In genomic region chr10:31739146-31739545, GRCh38 we compare ENCODE assay signal across 18 cellular contexts.
DNase-seq lines count a peak whose midpoint lies in the region; ATAC-seq and TF ChIP-seq lines count a peak whose summit lies in the region.
"Had no signal": no experiment of that assay in that cellular context is flagged by ENCODE, and none has a peak within 500 bp of the region (broad histone marks: within the 10 kb centered on the region; RNA-seq: fewer than 3 reads in every experiment).

No MANE protein-coding gene starts in this region.

- H3K4me1 ChIP-seq in left ventricle myocardium inferior (peaks cover 15% of the 10 kb centered on the region), adipocyte (ENCODE audit: control insufficient read depth, insufficient read depth, low read length) (peaks cover 13% of the 10 kb centered on the region), vagina (no peaks in the 10 kb centered on the region)
- H3K4me1 ChIP-seq: A549; BLaER1 treated with 17β-estradiol and CSF1 and Interleukin-3, amounts not matched to agents 10 nM and 100 nM; Peyer's patch had no signal

- no peaks in the 10 kb centered on the region for H3K36me3 Mint-ChIP-seq in nephron (ENCODE audit: low read depth)

- H3K4me1 Mint-ChIP-seq in nephron, result peaks cover 34% of the 10 kb centered on the region

- H3K9me3 ChIP-seq in left ventricle myocardium inferior (replicated peaks), result peaks cover 12% of the 10 kb centered on the region
- H3K9me3 ChIP-seq in adipocyte (ENCODE audit: control insufficient read depth, low read length), result no peaks in the 10 kb centered on the region
- no peaks in the 10 kb centered on the region for H3K9me3 ChIP-seq in vagina
- H3K9me3 ChIP-seq: A549 had no signal

- H3K27ac ChIP-seq in left ventricle myocardium inferior (replicated peaks) (peak overlapping the region; percentile 78), vagina (peak overlapping the region; percentile 14)
- H3K27ac ChIP-seq: A549; BLaER1 treated with 17β-estradiol and CSF1 and Interleukin-3, amounts not matched to agents 10 nM and 100 nM; Peyer's patch had no signal

- H3K27me3 ChIP-seq in left ventricle myocardium inferior (ENCODE audit: low read depth) (no peaks in the 10 kb centered on the region), adipocyte (replicated peaks; ENCODE audit: control insufficient read depth, insufficient read depth, low read length) (no peaks in the 10 kb centered on the region), vagina (no peaks in the 10 kb centered on the region)
- H3K27me3 ChIP-seq: BLaER1 treated with 17β-estradiol and CSF1 and Interleukin-3, amounts not matched to agents 10 nM and 100 nM; Peyer's patch had no signal

- DNase-seq in left ventricle myocardium inferior (no peak), cardiac septum (ENCODE audit: low spot score) (no peak), adipocyte (ENCODE audit: low read depth) (no peak), vagina (ENCODE audit: extremely low spot score in 2 of 2) (no peak)
- no peak for DNase-seq in activated CD4-positive, alpha-beta T cell treated with anti-CD3 and anti-CD28 coated beads for 4 hours
- DNase-seq: CD8-positive, alpha-beta T cell; NCI-H1105; NCI-H1694; NCI-H510A; NCI-H748 treated with DMSO at 0.1 percent for 48 hours; NK-92 treated with Interleukin-12 subunit alpha and Interleukin-12 subunit beta, amount 100 ng/mL, for 24 hours; Peyer's patch; SHP77 had no signal

- H3K27ac Mint-ChIP-seq in nephron, result peak overlapping the region; percentile 1 to 18 (median 16)
- H3K27ac Mint-ChIP-seq: CD8-positive, alpha-beta T cell had no signal

- intact Hi-C loops in left ventricle myocardium inferior (cut with micrococcal nuclease) (no loop called here), cardiac septum (cut with DNase I) (no loop called here), vagina (cut with DNase I) (no loop called here)

- H3K36me3 ChIP-seq in left ventricle myocardium inferior, result no peaks in the 10 kb centered on the region
- H3K36me3 ChIP-seq in adipocyte (ENCODE audit: control insufficient read depth, insufficient read depth, low read length, severe bottlenecking), result no peaks in the 10 kb centered on the region
- no peaks in the 10 kb centered on the region for H3K36me3 ChIP-seq in vagina
- H3K36me3 ChIP-seq: BLaER1 treated with 17β-estradiol and CSF1 and Interleukin-3, amounts not matched to agents 10 nM and 100 nM; Peyer's patch had no signal

- ATAC-seq in HG02588 (IDR thresholded peaks at IDR 0.05; ENCODE audit: unreplicated experiment) (no peak), HG02884 (IDR thresholded peaks at IDR 0.05; ENCODE audit: unreplicated experiment) (no peak)
- ATAC-seq: A549; CD8-positive, alpha-beta T cell had no signal

- peaks cover 5% of the 10 kb centered on the region for H3K9me3 Mint-ChIP-seq in nephron

- H3K9ac ChIP-seq in adipocyte (ENCODE audit: low read length), result no peak overlapping the region
- H3K9ac ChIP-seq: BLaER1 treated with 17β-estradiol and CSF1 and Interleukin-3, amounts not matched to agents 10 nM and 100 nM had no signal

- no peaks in the 10 kb centered on the region for H3K27me3 Mint-ChIP-seq in nephron (ENCODE audit: low read depth)

- TF ChIP-seq POLR2A in vagina (IDR thresholded peaks at IDR 0.05), result no peak

- H3K4me3 ChIP-seq in left ventricle myocardium inferior, result no peak overlapping the region
- H3K4me3 ChIP-seq in adipocyte (ENCODE audit: low read length), result peak overlapping the region; percentile 31
- no peak overlapping the region for H3K4me3 ChIP-seq in vagina
- H3K4me3 ChIP-seq: A549; BLaER1 treated with 17β-estradiol and CSF1 and Interleukin-3, amounts not matched to agents 10 nM and 100 nM; Peyer's patch had no signal

- peak overlapping the region in 1 of 3 experiments; percentile 22 for H3K4me3 Mint-ChIP-seq in nephron
- H3K4me3 Mint-ChIP-seq: CD8-positive, alpha-beta T cell had no signal

- TF ChIP-seq CTCF in left ventricle myocardium inferior (IDR thresholded peaks at IDR 0.05; ENCODE audit: borderline replicate concordance) (no peak), nephron (IDR thresholded peaks at IDR 0.05; ENCODE audit: unreplicated experiment in 3 of 3) (no peak), vagina (IDR thresholded peaks at IDR 0.05) (no peak)
